ENCODE assay signal across 26 cellular contexts in genomic region chr20:39897781-39898466, GRCh38.
A peak's percentile ranks its signal among the peaks of the same experiment; 100 is the strongest.
DNase-seq lines count a peak whose midpoint lies in the region; FAIRE-seq and TF ChIP-seq lines count a peak whose summit lies in the region.
"Had no signal": no experiment of that assay in that cellular context is flagged by ENCODE, and none has a peak within 500 bp of the region (broad histone marks: within the 10 kb centered on the region; RNA-seq: fewer than 3 reads in every experiment).

No MANE protein-coding gene starts in this region.

- H4K91ac ChIP-seq in H1 (replicated peaks; ENCODE audit: insufficient read length, low read length) = no peak overlapping the region

- no peak overlapping the region for H3K18ac ChIP-seq in H1 (ENCODE audit: extremely low read depth, low read length)

- H3K27me3 ChIP-seq in SJCRH30 = no peaks in the 10 kb centered on the region
- H3K27me3 ChIP-seq in H1 (replicated peaks in 1 of 4; ENCODE audit: control insufficient read depth in 3 of 4, extremely low read depth in 1 of 4, insufficient read depth in 3 of 4, low read length in 3 of 4) = no peaks in the 10 kb centered on the region
- no peaks in the 10 kb centered on the region for H3K27me3 ChIP-seq in osteoblast (ENCODE audit: insufficient read depth, low read length)
- no peaks in the 10 kb centered on the region for H3K27me3 ChIP-seq in vagina
- H3K27me3 ChIP-seq: neutrophil, sigmoid colon had no signal

- no peak overlapping the region for H3K4ac ChIP-seq in H1 (replicated peaks; ENCODE audit: insufficient read length, low read depth, low read length)

- H3K27me3 Mint-ChIP-seq in mesothelial cell of epicardium (ENCODE audit: low read depth) = no peaks in the 10 kb centered on the region

- H3K79me1 ChIP-seq in H1 (ENCODE audit: low read depth, low read length) = no peaks in the 10 kb centered on the region

- H4K20me1 ChIP-seq in H1 (replicated peaks in 1 of 2; ENCODE audit: control insufficient read depth in 1 of 2, insufficient read depth in 2 of 2, low read length in 2 of 2) = no peaks in the 10 kb centered on the region
- H4K20me1 ChIP-seq in osteoblast (ENCODE audit: insufficient read depth, low read length) = no peaks in the 10 kb centered on the region

- H2BK120ac ChIP-seq in H1 (replicated peaks; ENCODE audit: low read depth, low read length) = no peak overlapping the region

- H3K27ac Mint-ChIP-seq in mesothelial cell of epicardium = no peak overlapping the region

- H3K9ac ChIP-seq in H1 (replicated peaks in 1 of 4; ENCODE audit: extremely low read depth in 1 of 4, low read depth in 3 of 4, low read length in 3 of 4) = no peak overlapping the region

- no peaks in the 10 kb centered on the region for H3K36me3 Mint-ChIP-seq in mesothelial cell of epicardium
- H3K36me3 Mint-ChIP-seq: IgD-negative memory B cell had no signal

- H3K23ac ChIP-seq in H1 (ENCODE audit: insufficient read length) = no peak overlapping the region

- no peak overlapping the region for H3K4me2 ChIP-seq in H1 (ENCODE audit: insufficient read depth in 1 of 2, low read depth in 2 of 2, low read length in 2 of 2)
- no peak overlapping the region for H3K4me2 ChIP-seq in osteoblast (ENCODE audit: insufficient read depth, low read length)

- H3K4me1 ChIP-seq in SJCRH30 = peaks cover 44% of the 10 kb centered on the region
- peaks cover 0 to 9% (median 7%) of the 10 kb centered on the region in 4 experiments; a peak in 4 of 7 replicates for H3K4me1 ChIP-seq in H1 (replicated peaks in 1 of 4; ENCODE audit: control insufficient read depth in 3 of 4, insufficient read depth in 4 of 4, low read length in 3 of 4)
- peaks cover 25% of the 10 kb centered on the region for H3K4me1 ChIP-seq in osteoblast (ENCODE audit: insufficient read depth, low read length)
- H3K4me1 ChIP-seq in vagina = no peaks in the 10 kb centered on the region
- H3K4me1 ChIP-seq: prostate gland, sigmoid colon had no signal

- H3K9me3 ChIP-seq in SJCRH30 (replicated peaks) = no peaks in the 10 kb centered on the region
- H3K9me3 ChIP-seq in H1 (ENCODE audit: insufficient read depth in 2 of 2, low read depth in 1 of 2, low read length in 1 of 2) = peaks cover 0 to 3% of the 10 kb centered on the region in 2 experiments; a peak in 1 of 4 replicates
- H3K9me3 ChIP-seq in osteoblast (ENCODE audit: low read depth, low read length) = no peaks in the 10 kb centered on the region
- H3K9me3 ChIP-seq in vagina = no peaks in the 10 kb centered on the region
- H3K9me3 ChIP-seq: neutrophil, prostate gland, sigmoid colon had no signal

- no peak for TF ChIP-seq RAD21 in H1 (IDR thresholded peaks at IDR 0.05 in 1 of 2, conservative IDR thresholded peaks at IDR 0.05 in 1 of 2; ENCODE audit: low read depth in 2 of 2, low read length in 2 of 2)

- POLR2A ChIA-PET in H1 (lab: Charles Lee; ENCODE audit: partially characterized antibody) = no interaction called here

- no peaks in the 10 kb centered on the region for H3K9me3 Mint-ChIP-seq in mesothelial cell of epicardium

- H2AK5ac ChIP-seq in H1 (ENCODE audit: low read depth, low read length) = no peak overlapping the region

- FAIRE-seq in H1 (lab: Jason Lieb, UNC) = no peak
- FAIRE-seq: endometrium, urothelium cell line had no signal

- TF ChIP-seq CTCF in H1 (IDR thresholded peaks at IDR 0.05; ENCODE audit: control extremely low read depth in 1 of 3, insufficient read depth in 1 of 3, low read depth in 1 of 3, low read length in 3 of 3) (no peak), osteoblast (IDR thresholded peaks at IDR 0.05; ENCODE audit: extremely low read depth, low read depth, low read length) (no peak), lower leg skin (IDR thresholded peaks at IDR 0.05) (no peak), vagina (IDR thresholded peaks at IDR 0.05) (no peak), mesothelial cell of epicardium (IDR thresholded peaks at IDR 0.05; ENCODE audit: unreplicated experiment) (no peak)

- no peak overlapping the region for H3K56ac ChIP-seq in H1 (replicated peaks; ENCODE audit: insufficient read length, low read depth, low read length)

- intact Hi-C loops in lower leg skin (cut with DNase I; ENCODE audit: low total_unique reads) = no loop called here
- intact Hi-C loops in vagina (cut with DNase I) = no loop called here

- CTCF ChIA-PET in H1 (lab: Charles Lee; ENCODE audit: partially characterized antibody) = no interaction called here

- 0 out of 2 replicates have a peak overlapping the region, but pooled peaks have one; percentile 11 for H2BK20ac ChIP-seq in H1 (ENCODE audit: low read length)

- no peak for TF ChIP-seq POLR2A in H1 (IDR thresholded peaks at IDR 0.05; ENCODE audit: control extremely low read depth in 1 of 2, low read depth in 2 of 2, low read length in 2 of 2)
- TF ChIP-seq POLR2A in lower leg skin (IDR thresholded peaks at IDR 0.05) = no peak
- no peak for TF ChIP-seq POLR2A in vagina (IDR thresholded peaks at IDR 0.05)

- H3K27ac ChIP-seq in SJCRH30 (peak overlapping the region; percentile 80; the same call in 1 of the 2 replicates), H1 (ENCODE audit: low read depth, low read length) (no peak overlapping the region), osteoblast (ENCODE audit: low read depth, low read length) (peak overlapping the region; percentile 14), vagina (no peak overlapping the region)
- H3K27ac ChIP-seq: neutrophil, prostate gland, sigmoid colon had no signal

- H3K79me2 ChIP-seq in H1 (ENCODE audit: control insufficient read depth in 1 of 2, insufficient read depth in 2 of 2, low read length in 2 of 2) (no peaks in the 10 kb centered on the region), osteoblast (ENCODE audit: insufficient read depth, low read length) (no peaks in the 10 kb centered on the region)

- no peaks in the 10 kb centered on the region for H3K23me2 ChIP-seq in H1 (ENCODE audit: low read depth, low read length)

- DNase-seq in EH (ENCODE audit: low read depth) (peak; percentile 64), SJCRH30 (no peak), H1 (ENCODE audit: low read depth in 1 of 2, low spot score in 2 of 2) (no peak), osteoblast (ENCODE audit: insufficient read length, low spot score, missing footprints) (no peak), lower leg skin (ENCODE audit: low spot score in 2 of 2) (no peak), HuH-7 (ENCODE audit: low spot score) (no peak), vagina (ENCODE audit: extremely low spot score in 2 of 2) (no peak), mesothelial cell of epicardium (ENCODE audit: low spot score in 2 of 2, unreplicated experiment in 2 of 2) (no peak)
- DNase-seq: activated CD4-positive, alpha-beta T cell treated with anti-CD3 and anti-CD28 coated beads, Interleukin-2, amount 50 U/mL, for 4 hours; activated CD4-positive, CD25-positive, alpha-beta regulatory T cell; activated naive CD4-positive, alpha-beta T cell treated with Interleukin-2 at 50 U/mL for 16 hours; cortex of kidney; GOT3; head of caudate nucleus; NCI-H2029 treated with DMSO at 0.1 percent for 48 hours; NCI-H226; NCI-H82; RPMI8226; sigmoid colon; stimulated activated naive CD4-positive, alpha-beta T cell; T-helper 1 cell had no signal

- H2BK12ac ChIP-seq in H1 (ENCODE audit: low read depth, low read length) = no peak overlapping the region

- H3K4me3 ChIP-seq in SJCRH30 = no peak overlapping the region
- no peak overlapping the region for H3K4me3 ChIP-seq in H1 (ENCODE audit: extremely low read depth in 1 of 4, insufficient read depth in 2 of 4, low read depth in 3 of 4, low read length in 4 of 4)
- H3K4me3 ChIP-seq in osteoblast (ENCODE audit: insufficient read depth, low read length) = no peak overlapping the region
- H3K4me3 ChIP-seq in lower leg skin (ENCODE audit: low read depth, poor library complexity, severe bottlenecking) = no peak overlapping the region
- no peak overlapping the region for H3K4me3 ChIP-seq in vagina
- H3K4me3 ChIP-seq: prostate gland, sigmoid colon had no signal

- WGBS in H1 (ENCODE audit: extremely low coverage in 1 of 2, insufficient coverage in 1 of 2, insufficient read length in 1 of 2, insufficient replicate concordance in 2 of 2, low coverage in 1 of 2, low lambda C conversion rate in 2 of 2, missing lambda C conversion rate in 1 of 2), 2 experiments = 92% methylated on average over 4 of the region's 4 CpGs; no CpG with 5 or more reads in 1 of the 2 experiments
- WGBS in lower leg skin, 2 donors = 46 to 68% methylated on average over 4 of the region's 4 CpGs

- no peak overlapping the region for H4K5ac ChIP-seq in H1 (ENCODE audit: insufficient read length, low read depth, low read length)

- H3K14ac ChIP-seq in H1 (ENCODE audit: insufficient read length) = no peak overlapping the region

- no peak overlapping the region for H2BK5ac ChIP-seq in H1 (ENCODE audit: low read depth, low read length)

- H4K8ac ChIP-seq in H1 (ENCODE audit: extremely low read depth, insufficient read depth, low read length) = no peak overlapping the region

- H3K4me3 Mint-ChIP-seq in mesothelial cell of epicardium = no peak overlapping the region
- H3K4me3 Mint-ChIP-seq: IgD-negative memory B cell had no signal

- H2BK15ac ChIP-seq in H1 (ENCODE audit: low read length) = no peak overlapping the region

- TF ChIP-seq EP300 in H1 (IDR thresholded peaks at IDR 0.05; ENCODE audit: borderline replicate concordance in 1 of 2, low read depth in 2 of 2, low read length in 2 of 2) = no peak

- H3K36me3 ChIP-seq in SJCRH30 = no peaks in the 10 kb centered on the region
- H3K36me3 ChIP-seq in H1 (ENCODE audit: control insufficient read depth in 2 of 4, insufficient read depth in 4 of 4, low read length in 3 of 4) = no peaks in the 10 kb centered on the region
- no peaks in the 10 kb centered on the region for H3K36me3 ChIP-seq in osteoblast (ENCODE audit: insufficient read depth, low read length)
- H3K36me3 ChIP-seq in vagina = no peaks in the 10 kb centered on the region
- H3K36me3 ChIP-seq: neutrophil, prostate gland, sigmoid colon had no signal

- H2AFZ ChIP-seq in H1 (ENCODE audit: low read length) (no peak overlapping the region), osteoblast (ENCODE audit: low read length) (no peak overlapping the region)

- peaks cover 9% of the 10 kb centered on the region for H3K4me1 Mint-ChIP-seq in mesothelial cell of epicardium
- H3K4me1 Mint-ChIP-seq: IgD-negative memory B cell had no signal

TF ChIP-seq in H1, 55 proteins besides CTCF, POLR2A, EP300 and RAD21 (continues in another document):
- no peak for TF ChIP-seq FOSL1 (IDR thresholded peaks at IDR 0.05; ENCODE audit: insufficient read depth, low read depth, low read length)
- TF ChIP-seq USF2 (IDR thresholded peaks at IDR 0.05; ENCODE audit: low read length) = no peak
- no peak for TF ChIP-seq SIX5 (IDR thresholded peaks at IDR 0.05; ENCODE audit: low read depth, low read length)
- no peak for TF ChIP-seq SP2 (IDR thresholded peaks at IDR 0.05; ENCODE audit: low read length)
- no peak for TF ChIP-seq SP4 (IDR thresholded peaks at IDR 0.05; ENCODE audit: low read length)

Comparison
In these comparisons a context has a peak if more than half of its experiments do, and no peak if none do; other contexts are left out.
1. H3K27ac ChIP-seq: peak in SJCRH30 (single experiment) and osteoblast (single experiment); none in H1 (single experiment) and vagina (single experiment).